12 cellular contexts compared by ENCODE assay signal in the genomic region with DNA sequence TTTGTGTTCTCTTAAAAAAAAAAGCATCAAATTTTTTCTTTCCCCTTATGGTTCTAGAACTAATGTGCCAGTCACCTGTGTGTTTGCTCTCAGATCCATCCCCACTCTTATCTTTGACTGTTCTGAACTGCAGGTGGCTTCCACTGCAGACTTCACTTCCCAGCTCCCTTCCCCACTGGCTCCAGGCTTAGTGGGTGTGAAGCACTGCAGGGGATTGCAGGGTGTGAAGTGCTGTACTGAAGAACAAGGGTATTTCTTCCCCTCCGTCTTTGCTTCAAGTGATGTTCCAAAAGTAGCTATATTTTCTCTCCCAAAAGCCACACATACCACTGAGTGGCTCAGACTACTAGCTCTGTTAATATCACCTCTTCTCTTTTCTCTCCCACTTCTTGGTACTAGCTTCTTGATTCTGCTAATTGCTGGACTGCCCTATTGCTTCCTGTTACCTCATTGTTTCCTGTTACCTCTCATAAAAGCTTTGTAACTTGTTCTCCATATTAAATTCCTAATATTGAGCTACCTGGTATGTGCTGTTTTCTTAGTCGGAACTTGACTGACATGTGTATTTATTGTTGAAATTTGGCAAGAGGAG.
"Had no signal": no experiment of that assay in that cellular context is flagged by ENCODE, and none has a peak within 500 bp of the region (broad histone marks: within the 10 kb centered on the region; RNA-seq: fewer than 3 reads in every experiment).

No MANE protein-coding gene starts in this region.

- FAIRE-seq: colon had no signal

- H3K79me2 ChIP-seq: hepatocyte had no signal

- H3K9me3 ChIP-seq: ovary, tibial artery, vagina had no signal

- DNase-seq: activated CD4-positive, alpha-beta T cell treated with anti-CD3 and anti-CD28 coated beads for 4 hours; activated CD8-positive, alpha-beta memory T cell treated with anti-CD3 and anti-CD28 coated beads, Interleukin-2, amount 50 U/mL, for 4 hours; activated CD8-positive, alpha-beta T cell treated with anti-CD3 and anti-CD28 coated beads for 36 hours; activated T-cell treated with anti-CD3 and anti-CD28 coated beads, Interleukin-2, amount 50 U/mL, for 72 hours; effector memory CD8-positive, alpha-beta T cell; left ventricle myocardium superior; tibial artery had no signal

- H3K4me2 ChIP-seq: hepatocyte, neural progenitor cell had no signal

- H3K36me3 ChIP-seq: neural progenitor cell, ovary, tibial artery, vagina had no signal

- H2AFZ ChIP-seq: hepatocyte, neural progenitor cell had no signal

- H3K4me3 ChIP-seq: hepatocyte, neural progenitor cell, ovary, tibial artery, vagina had no signal

- H3K27me3 ChIP-seq: hepatocyte, neural progenitor cell, ovary, tibial artery, vagina had no signal

- H3K27ac ChIP-seq: hepatocyte, neural progenitor cell, ovary, tibial artery, vagina had no signal
